ENCODE assay signal across 15 cellular contexts in genomic region chr1:208542309-208542708, GRCh38.
DNase-seq lines count a peak whose midpoint lies in the region; ATAC-seq and TF ChIP-seq lines count a peak whose summit lies in the region.
"Had no signal": no experiment of that assay in that cellular context is flagged by ENCODE, and none has a peak within 500 bp of the region (broad histone marks: within the 10 kb centered on the region; RNA-seq: fewer than 3 reads in every experiment).

No MANE protein-coding gene starts in this region.

- H3K4me3 Mint-ChIP-seq in osteocyte (ENCODE audit: unreplicated experiment), result no peak overlapping the region
- H3K4me3 Mint-ChIP-seq: B cell; CD4-positive, alpha-beta T cell had no signal

- no peak overlapping the region for H3K27ac ChIP-seq in RWPE1
- H3K27ac ChIP-seq in foreskin keratinocyte, result no peak overlapping the region
- H3K27ac ChIP-seq: GM23248, HL-60 had no signal

- peaks cover 3% of the 10 kb centered on the region for H3K27me3 Mint-ChIP-seq in osteocyte (ENCODE audit: unreplicated experiment)
- H3K27me3 Mint-ChIP-seq: B cell had no signal

- H3K27ac Mint-ChIP-seq in osteocyte (ENCODE audit: unreplicated experiment), result no peak overlapping the region
- H3K27ac Mint-ChIP-seq: B cell; CD4-positive, alpha-beta T cell had no signal

- H3K4me1 ChIP-seq in foreskin keratinocyte, result peaks cover 29% of the 10 kb centered on the region

- POLR2A ChIA-PET in RWPE1 (lab: Yijun Ruan, JAX; ENCODE audit: low non-redundant PET), result no interaction called here

- H3K4me1 Mint-ChIP-seq in osteocyte (ENCODE audit: unreplicated experiment), result no peaks in the 10 kb centered on the region

- CTCF ChIA-PET in RWPE1 (lab: Yijun Ruan, JAX), result interaction anchor here (0.8 kb wide), 1 partner anchor 1318 kb away, joined by 3 read pairs; no protein-coding TSS in a partner anchor

- peak; percentile 11 for ATAC-seq in foreskin keratinocyte
- no peak for ATAC-seq in GM18511 (IDR thresholded peaks at IDR 0.05; ENCODE audit: unreplicated experiment)
- ATAC-seq: HCT116 had no signal

- no peaks in the 10 kb centered on the region for H3K9me3 Mint-ChIP-seq in osteocyte (ENCODE audit: unreplicated experiment)
- H3K9me3 Mint-ChIP-seq: CD4-positive, alpha-beta T cell had no signal

- DNase-seq in ELR (ENCODE audit: low read depth) (peak; percentile 63), RWPE1 (ENCODE audit: low spot score) (peak; percentile 4), foreskin keratinocyte (peak in 1 of 2 donors; percentile 72), osteocyte (ENCODE audit: extremely low spot score, unreplicated experiment) (peak; percentile 6), GDM1 (lab: John Stamatoyannopoulos, UW) (no peak), SHP77 treated with DMSO at 0.1 percent for 48 hours (lab: John Stamatoyannopoulos, UW) (no peak)
- DNase-seq: Calu3; CD4-positive, alpha-beta T cell; DMS 273 treated with DMSO at 0.1 percent for 48 hours; GF-D8; GM23248 had no signal

- H3K27me3 ChIP-seq in foreskin keratinocyte, result no peaks in the 10 kb centered on the region

- TF ChIP-seq CTCF in RWPE1 (conservative IDR thresholded peaks at IDR 0.05; ENCODE audit: low read depth) (no peak), foreskin keratinocyte (conservative IDR thresholded peaks at IDR 0.05) (no peak), osteocyte (IDR thresholded peaks at IDR 0.05) (no peak)

- H3K36me3 Mint-ChIP-seq in osteocyte (ENCODE audit: unreplicated experiment), result no peaks in the 10 kb centered on the region

Comparison
In these comparisons a context has a peak if more than half of its experiments do, and no peak if none do; other contexts are left out.
1. DNase-seq: peak in ELR (single experiment), RWPE1 (single experiment) and osteocyte (single experiment); none in GDM1 (single experiment) and SHP77 treated with DMSO at 0.1 percent for 48 hours (single experiment).